23 cellular contexts compared by ENCODE assay signal in genomic region chr13:100130930-100131511, GRCh38.
"Had no signal": no experiment of that assay in that cellular context is flagged by ENCODE, and none has a peak within 500 bp of the region (broad histone marks: within the 10 kb centered on the region; RNA-seq: fewer than 3 reads in every experiment).

No MANE protein-coding gene starts in this region.

- H3K27me3 Mint-ChIP-seq: activated CD4-positive, alpha-beta T cell treated with anti-CD3 and anti-CD28 coated beads, Interleukin-2, amount 10 ng/mL, durations not matched to agents 7 days and 5 days; activated naive CD4-positive, alpha-beta T cell treated with anti-CD3 and anti-CD28 coated beads, Interleukin-2, amount 10 ng/mL, durations not matched to agents 7 days and 5 days; activated T-cell treated with anti-CD3 and anti-CD28 coated beads, Interleukin-2, amount 50 U/mL, for 24 hours; memory B cell; naive thymus-derived CD4-positive, alpha-beta T cell; stimulated activated naive CD8-positive, alpha-beta T cell treated with anti-CD3 and anti-CD28 coated beads, Interleukin-15, amount 100 ng/mL, for 72 hours; T-cell had no signal

- H3K4me3 ChIP-seq: breast epithelium, esophagus squamous epithelium, neural progenitor cell, ovary, psoas muscle, right lobe of liver, smooth muscle cell, suprapubic skin, transverse colon had no signal

- H3K9me3 ChIP-seq: breast epithelium, esophagus squamous epithelium, ovary, psoas muscle, right lobe of liver, suprapubic skin, transverse colon had no signal

- H3K36me3 ChIP-seq: breast epithelium, esophagus squamous epithelium, neural progenitor cell, ovary, right lobe of liver, suprapubic skin, transverse colon had no signal

- DNase-seq: activated CD4-positive, alpha-beta T cell treated with anti-CD3 and anti-CD28 coated beads, Interleukin-2, amount 10 ng/mL, durations not matched to agents 7 days and 5 days; activated CD8-positive, alpha-beta T cell treated with anti-CD3 and anti-CD28 coated beads, Interleukin-2, amount 10 ng/mL, durations not matched to agents 7 days and 5 days; activated naive CD4-positive, alpha-beta T cell treated with anti-CD3 and anti-CD28 coated beads, Interleukin-2, amount 10 ng/mL, durations not matched to agents 7 days and 5 days; activated T-cell treated with anti-CD3 and anti-CD28 coated beads, Interleukin-2, amount 50 U/mL, for 24 hours; aorta; effector CD4-positive, alpha-beta T cell; esophagus squamous epithelium; islet precursor cell; naive thymus-derived CD4-positive, alpha-beta T cell; ovary; psoas muscle; right lobe of liver; stimulated activated CD4-positive, alpha-beta T cell treated with anti-CD3 and anti-CD28 coated beads, Interleukin-4, amount 100 ng/mL, for 1 hour; stimulated activated naive CD8-positive, alpha-beta T cell treated with anti-CD3 and anti-CD28 coated beads, Interleukin-15, amount 100 ng/mL, for 72 hours; T-cell; T-helper 9 cell; transverse colon had no signal

- H3K27ac ChIP-seq: breast epithelium, esophagus squamous epithelium, neural progenitor cell, ovary, psoas muscle, right lobe of liver, suprapubic skin, transverse colon had no signal

- ATAC-seq: activated CD8-positive, alpha-beta T cell treated with anti-CD3 and anti-CD28 coated beads, Interleukin-2, amount 10 ng/mL, durations not matched to agents 7 days and 5 days; left lobe of liver; naive thymus-derived CD4-positive, alpha-beta T cell; right lobe of liver; stimulated activated naive CD8-positive, alpha-beta T cell treated with anti-CD3 and anti-CD28 coated beads, Interleukin-15, amount 100 ng/mL, for 72 hours; T-cell had no signal

- H3K4me1 ChIP-seq: breast epithelium had no signal

- H3K27ac Mint-ChIP-seq: activated CD4-positive, alpha-beta T cell treated with anti-CD3 and anti-CD28 coated beads, Interleukin-2, amount 10 ng/mL, durations not matched to agents 7 days and 5 days; activated CD8-positive, alpha-beta T cell treated with anti-CD3 and anti-CD28 coated beads, Interleukin-2, amount 10 ng/mL, durations not matched to agents 7 days and 5 days; activated naive CD4-positive, alpha-beta T cell treated with anti-CD3 and anti-CD28 coated beads, Interleukin-2, amount 10 ng/mL, durations not matched to agents 7 days and 5 days; activated T-cell treated with anti-CD3 and anti-CD28 coated beads, Interleukin-2, amount 50 U/mL, for 24 hours; memory B cell; neural progenitor cell; T-cell had no signal

- H3K4me2 ChIP-seq: neural progenitor cell, smooth muscle cell had no signal

- H3K27me3 ChIP-seq: breast epithelium, esophagus squamous epithelium, neural progenitor cell, ovary, right lobe of liver, suprapubic skin, transverse colon had no signal

- H3K4me3 Mint-ChIP-seq: activated CD4-positive, alpha-beta T cell treated with anti-CD3 and anti-CD28 coated beads, Interleukin-2, amount 10 ng/mL, durations not matched to agents 7 days and 5 days; activated CD8-positive, alpha-beta T cell treated with anti-CD3 and anti-CD28 coated beads, Interleukin-2, amount 10 ng/mL, durations not matched to agents 7 days and 5 days; activated naive CD4-positive, alpha-beta T cell treated with anti-CD3 and anti-CD28 coated beads, Interleukin-2, amount 10 ng/mL, durations not matched to agents 7 days and 5 days; activated T-cell treated with anti-CD3 and anti-CD28 coated beads, Interleukin-2, amount 50 U/mL, for 24 hours; memory B cell; naive thymus-derived CD4-positive, alpha-beta T cell; neural progenitor cell; stimulated activated naive CD8-positive, alpha-beta T cell treated with anti-CD3 and anti-CD28 coated beads, Interleukin-15, amount 100 ng/mL, for 72 hours; T-cell had no signal

- H3K9ac ChIP-seq: neural progenitor cell had no signal

- H3K9me3 Mint-ChIP-seq: activated naive CD4-positive, alpha-beta T cell treated with anti-CD3 and anti-CD28 coated beads, Interleukin-2, amount 10 ng/mL, durations not matched to agents 7 days and 5 days; activated T-cell treated with anti-CD3 and anti-CD28 coated beads, Interleukin-2, amount 50 U/mL, for 24 hours; memory B cell; naive thymus-derived CD4-positive, alpha-beta T cell; neural progenitor cell; stimulated activated naive CD8-positive, alpha-beta T cell treated with anti-CD3 and anti-CD28 coated beads, Interleukin-15, amount 100 ng/mL, for 72 hours; T-cell had no signal

- H2AFZ ChIP-seq: neural progenitor cell had no signal
